Comparison of ENCODE assay signal across 8 cellular contexts in genomic region chr10:95906675-95907453, GRCh38. TPM values are rescaled to one million over a fixed set of nuclear protein-coding genes. Genes with fewer than 3 reads are reported as not detected.
DNase-seq lines count a peak whose midpoint lies in the region; ATAC-seq and TF ChIP-seq lines count a peak whose summit lies in the region.

No MANE protein-coding gene starts in this region.

- in situ Hi-C loops in brain microvascular endothelial cell (cut with HindIII; ENCODE audit: low pct_ligation_motif_present, low sequenced_read_pairs) = no loop called here

- TF ChIP-seq CTCF in brain microvascular endothelial cell (IDR thresholded peaks at IDR 0.05; ENCODE audit: low read depth, low read length, missing control alignments) = peak; percentile 52

- peaks cover 26% of the 10 kb centered on the region for H3K36me3 ChIP-seq in HUES64 (ENCODE audit: insufficient read depth, low read length)
- peaks cover 2% of the 10 kb centered on the region for H3K36me3 ChIP-seq in brain microvascular endothelial cell (replicated peaks)
- H3K36me3 ChIP-seq in iPS-20b (ENCODE audit: insufficient read depth, low read depth, low read length) = peaks cover 29% of the 10 kb centered on the region
- peaks cover 5% of the 10 kb centered on the region for H3K36me3 ChIP-seq in skeletal muscle satellite cell (ENCODE audit: insufficient read depth, low read length)

- H3K27ac ChIP-seq in HUES64 (ENCODE audit: low read depth, low read length) (no peak overlapping the region), brain microvascular endothelial cell (peak overlapping the region; percentile 56), iPS-20b (ENCODE audit: low read length) (no peak overlapping the region)

- H3K9ac ChIP-seq in HUES64 (ENCODE audit: low read depth, low read length) = peak overlapping the region; percentile 69
- peak overlapping the region; percentile 57 for H3K9ac ChIP-seq in iPS-20b (ENCODE audit: low read depth, low read length)
- peak overlapping the region; percentile 86 for H3K9ac ChIP-seq in skeletal muscle satellite cell (ENCODE audit: low read depth, low read length)

- H3K27me3 ChIP-seq in HUES64 (ENCODE audit: insufficient read depth, low read length) (0 out of 2 replicates have a peak, but pooled peaks cover 2% of the 10 kb centered on the region), brain microvascular endothelial cell (replicated peaks) (no peaks in the 10 kb centered on the region), iPS-20b (ENCODE audit: insufficient read depth, low read length) (no peaks in the 10 kb centered on the region), skeletal muscle satellite cell (ENCODE audit: control insufficient read depth, insufficient read depth, low read length) (no peaks in the 10 kb centered on the region)

- 0 out of 2 replicates have a peak, but pooled peaks cover 3% of the 10 kb centered on the region for H3K4me1 ChIP-seq in HUES64 (ENCODE audit: insufficient read depth, low read length)
- no peaks in the 10 kb centered on the region for H3K4me1 ChIP-seq in iPS-20b (ENCODE audit: insufficient read depth, low read length)
- peaks cover 6% of the 10 kb centered on the region for H3K4me1 ChIP-seq in skeletal muscle satellite cell (ENCODE audit: control insufficient read depth, insufficient read depth, low read length)

- peak; percentile 74 for DNase-seq in DMS53 (lab: John Stamatoyannopoulos, UW)
- peak; percentile 69 for DNase-seq in SW480 (ENCODE audit: low spot score)
- peak; percentile 68 for DNase-seq in brain microvascular endothelial cell
- DNase-seq in NCI-H774 (lab: John Stamatoyannopoulos, UW) = no peak

- H3K9me3 ChIP-seq in HUES64 (ENCODE audit: insufficient read depth, low read depth, low read length) (no peaks in the 10 kb centered on the region), iPS-20b (ENCODE audit: insufficient read depth, low read depth, low read length) (no peaks in the 10 kb centered on the region), skeletal muscle satellite cell (replicated peaks; ENCODE audit: low read length) (no peaks in the 10 kb centered on the region)

- peak overlapping the region; percentile 76 for H3K4me3 ChIP-seq in HUES64 (ENCODE audit: low read length)
- H3K4me3 ChIP-seq in brain microvascular endothelial cell (ENCODE audit: low read depth, low read length) = peak overlapping the region; percentile 81
- peak overlapping the region; percentile 84 for H3K4me3 ChIP-seq in iPS-20b (ENCODE audit: low read length)
- peak overlapping the region; percentile 79 for H3K4me3 ChIP-seq in skeletal muscle satellite cell (ENCODE audit: low read length)

- WGBS in HUES64 = 16% methylated on average over 21 of the region's 22 CpGs

- H3K4me2 ChIP-seq in skeletal muscle satellite cell (ENCODE audit: low read length) = peak overlapping the region; percentile 85

- ATAC-seq in GM21423 (IDR thresholded peaks at IDR 0.05; ENCODE audit: unreplicated experiment) = peak; percentile 32

RNA-seq across cellular contexts. Expression of gene CC2D2B, which starts 0.9 kb away (rescaled TPM):
- polyA plus RNA-seq in HUES64 (2013, experiment 1 of 2) = 0.30 TPM
- polyA plus RNA-seq in HUES64 (2013, experiment 2 of 2) = 0.32 TPM
- 0.44 and 0.76 TPM in 2 replicates for total RNA-seq in skeletal muscle satellite cell (2012; rRNA removed)
